ENCODE assay signal across 2 cellular contexts in genomic region chr7:129784437-129784782, GRCh38.
A peak's percentile ranks its signal among the peaks of the same experiment; 100 is the strongest.
TF ChIP-seq lines count a peak whose summit lies in the region.

No MANE protein-coding gene starts in this region.

TF ChIP-seq in GM23338, 12 proteins besides CTCF, POLR2A, EP300 and RAD21 (continued from another document):
- no peak for TF ChIP-seq ETS1 (IDR thresholded peaks at IDR 0.05)
- no peak for TF ChIP-seq POLR2AphosphoS5 (IDR thresholded peaks at IDR 0.05; ENCODE audit: low read depth)
- peak; percentile 86 for TF ChIP-seq EZH2 (IDR thresholded peaks at IDR 0.05; ENCODE audit: low read depth, unreplicated experiment)
- TF ChIP-seq CREB1 (CRISPR knock-in tag; IDR thresholded peaks at IDR 0.05; ENCODE audit: low read depth): no peak

TF ChIP-seq in GM12878, 131 proteins besides CTCF, POLR2A, EP300 and RAD21 (continued from another document):
- TF ChIP-seq ZNF687 (IDR thresholded peaks at IDR 0.05) (no peak), SMC3 (IDR thresholded peaks at IDR 0.05; ENCODE audit: borderline replicate concordance, low read length) (no peak), RUNX3 (IDR thresholded peaks at IDR 0.05; ENCODE audit: low read length) (no peak), NR2C1 (IDR thresholded peaks at IDR 0.05) (no peak), PBX3 (IDR thresholded peaks at IDR 0.05; ENCODE audit: insufficient replicate concordance, low read depth, low read length) (no peak), EED (IDR thresholded peaks at IDR 0.05; ENCODE audit: low read depth) (no peak)
